ENCODE assay signal across 1 cellular context in genomic region chr1:183025782-183026774, GRCh38.
A peak's percentile ranks its signal among the peaks of the same experiment; 100 is the strongest.
TF ChIP-seq lines count a peak whose summit lies in the region.

No MANE protein-coding gene starts in this region.

TF ChIP-seq in GM12878, 131 proteins besides CTCF, POLR2A, EP300 and RAD21 (continued from another document):
- peak; percentile 32; the same call in 1 of the 2 replicates for TF ChIP-seq ATF2 (IDR thresholded peaks at IDR 0.05; ENCODE audit: low read length)
- TF ChIP-seq BCL3 (IDR thresholded peaks at IDR 0.05; ENCODE audit: borderline replicate concordance, insufficient read depth, low read depth, low read length, poor library complexity, severe bottlenecking), result no peak
- no peak for TF ChIP-seq HDGF (IDR thresholded peaks at IDR 0.05)
- no peak for TF ChIP-seq CBX5 (IDR thresholded peaks at IDR 0.05; ENCODE audit: low read depth)
- TF ChIP-seq POLR2AphosphoS5 (IDR thresholded peaks at IDR 0.05; ENCODE audit: low read length), result no peak
- no peak for TF ChIP-seq TBL1XR1 (IDR thresholded peaks at IDR 0.05; ENCODE audit: low read depth, low read length)
- TF ChIP-seq NKRF (conservative IDR thresholded peaks at IDR 0.05), result no peak
- TF ChIP-seq, protein P1, sequence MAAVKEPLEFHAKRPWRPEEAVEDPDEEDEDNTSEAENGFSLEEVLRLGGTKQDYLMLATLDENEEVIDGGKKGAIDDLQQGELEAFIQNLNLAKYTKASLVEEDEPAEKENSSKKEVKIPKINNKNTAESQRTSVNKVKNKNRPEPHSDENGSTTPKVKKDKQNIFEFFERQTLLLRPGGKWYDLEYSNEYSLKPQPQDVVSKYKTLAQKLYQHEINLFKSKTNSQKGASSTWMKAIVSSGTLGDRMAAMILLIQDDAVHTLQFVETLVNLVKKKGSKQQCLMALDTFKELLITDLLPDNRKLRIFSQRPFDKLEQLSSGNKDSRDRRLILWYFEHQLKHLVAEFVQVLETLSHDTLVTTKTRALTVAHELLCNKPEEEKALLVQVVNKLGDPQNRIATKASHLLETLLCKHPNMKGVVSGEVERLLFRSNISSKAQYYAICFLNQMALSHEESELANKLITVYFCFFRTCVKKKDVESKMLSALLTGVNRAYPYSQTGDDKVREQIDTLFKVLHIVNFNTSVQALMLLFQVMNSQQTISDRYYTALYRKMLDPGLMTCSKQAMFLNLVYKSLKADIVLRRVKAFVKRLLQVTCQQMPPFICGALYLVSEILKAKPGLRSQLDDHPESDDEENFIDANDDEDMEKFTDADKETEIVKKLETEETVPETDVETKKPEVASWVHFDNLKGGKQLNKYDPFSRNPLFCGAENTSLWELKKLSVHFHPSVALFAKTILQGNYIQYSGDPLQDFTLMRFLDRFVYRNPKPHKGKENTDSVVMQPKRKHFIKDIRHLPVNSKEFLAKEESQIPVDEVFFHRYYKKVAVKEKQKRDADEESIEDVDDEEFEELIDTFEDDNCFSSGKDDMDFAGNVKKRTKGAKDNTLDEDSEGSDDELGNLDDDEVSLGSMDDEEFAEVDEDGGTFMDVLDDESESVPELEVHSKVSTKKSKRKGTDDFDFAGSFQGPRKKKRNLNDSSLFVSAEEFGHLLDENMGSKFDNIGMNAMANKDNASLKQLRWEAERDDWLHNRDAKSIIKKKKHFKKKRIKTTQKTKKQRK (IDR thresholded peaks at IDR 0.05; ENCODE audit: low read depth, low read length), result no peak
- no peak for TF ChIP-seq ZNF622 (IDR thresholded peaks at IDR 0.05)
- TF ChIP-seq ZBED1 (IDR thresholded peaks at IDR 0.05; ENCODE audit: borderline replicate concordance), result peak; percentile 16; the same call in 1 of the 2 replicates
- no peak for TF ChIP-seq NR2C2 (IDR thresholded peaks at IDR 0.05; ENCODE audit: borderline replicate concordance, control insufficient read depth, insufficient read length, low read depth)
TF ChIP-seq in GM12878: peak in this region for 35.
